ENCODE assay signal across 8 cellular contexts in genomic region chr7:140674899-140675701, GRCh38. TPM values are rescaled to one million over a fixed set of nuclear protein-coding genes. Genes with fewer than 3 reads are reported as not detected.
DNase-seq lines count a peak whose midpoint lies in the region; ATAC-seq and TF ChIP-seq lines count a peak whose summit lies in the region.

No MANE protein-coding gene starts in this region.

- H3K27me3 ChIP-seq in ascending aorta, result no peaks in the 10 kb centered on the region
- no peaks in the 10 kb centered on the region for H3K27me3 ChIP-seq in suprapubic skin
- H3K27me3 ChIP-seq in prostate gland (replicated peaks; ENCODE audit: insufficient read depth), result no peaks in the 10 kb centered on the region

- H3K9me3 Mint-ChIP-seq in activated T-cell treated with anti-CD3 and anti-CD28 coated beads, Interleukin-2, amount 50 U/mL, for 4 hours, result no peaks in the 10 kb centered on the region

- H3K4me1 Mint-ChIP-seq in activated T-cell treated with anti-CD3 and anti-CD28 coated beads, Interleukin-2, amount 50 U/mL, for 4 hours (ENCODE audit: low read depth), result peaks cover 33% of the 10 kb centered on the region

- ATAC-seq in activated T-cell treated with anti-CD3 and anti-CD28 coated beads, Interleukin-2, amount 50 U/mL, for 4 hours, result no peak

- peaks cover 0 to 15% of the 10 kb centered on the region in 2 donors for H3K4me1 ChIP-seq in ascending aorta
- H3K4me1 ChIP-seq in suprapubic skin, result peaks cover 27% of the 10 kb centered on the region
- peaks cover 3% of the 10 kb centered on the region for H3K4me1 ChIP-seq in prostate gland (replicated peaks)

- H3K4me3 ChIP-seq in ascending aorta (no peak overlapping the region), suprapubic skin (no peak overlapping the region), prostate gland (no peak overlapping the region)

- intact Hi-C loops in ascending aorta (cut with DNase I), result loop anchor here (1.0 to 5.0 kb wide), 3 partner anchors 21 to 340 kb away; partner anchors contain the start of genes MRPS33, NDUFB2 and SLC37A3
- intact Hi-C loops in prostate gland (cut with DNase I), result loop anchor here (10.0 kb wide), 1 partner anchor 340 kb away; the partner anchor contains the start of gene MRPS33

- 70% methylated on average over 8 of the region's 8 CpGs for WGBS in suprapubic skin
- WGBS in prostate gland, result 64% methylated on average over 8 of the region's 8 CpGs

- peak overlapping the region; percentile 14 to 28 for H3K27ac ChIP-seq in ascending aorta
- H3K27ac ChIP-seq in suprapubic skin, result no peak overlapping the region
- no peak overlapping the region for H3K27ac ChIP-seq in prostate gland

- TF ChIP-seq EP300 in suprapubic skin (IDR thresholded peaks at IDR 0.05), result no peak

- H3K36me3 Mint-ChIP-seq in activated T-cell treated with anti-CD3 and anti-CD28 coated beads, Interleukin-2, amount 50 U/mL, for 4 hours (ENCODE audit: insufficient read depth), result peaks cover 21% of the 10 kb centered on the region

- DNase-seq in activated T-cell treated with anti-CD3 and anti-CD28 coated beads, Interleukin-2, amount 50 U/mL, for 4 hours, result no peak
- no peak for DNase-seq in activated T-cell treated with anti-CD3 and anti-CD28 coated beads for 4 hours
- DNase-seq in M059J (ENCODE audit: low read depth), result peak; percentile 85
- DNase-seq in ascending aorta (ENCODE audit: low spot score in 2 of 2), result peak in 1 of 2 donors; percentile 76
- DNase-seq in iris pigment epithelial cell (ENCODE audit: low read depth), result peak; percentile 62
- DNase-seq in suprapubic skin (ENCODE audit: low spot score in 2 of 2), result peak; percentile 57 to 61
- DNase-seq in prostate gland (ENCODE audit: low spot score), result no peak
- no peak for DNase-seq in NCI-H1436 treated with DMSO at 0.1 percent for 48 hours (lab: John Stamatoyannopoulos, UW)

- no peaks in the 10 kb centered on the region for H3K9me3 ChIP-seq in ascending aorta
- H3K9me3 ChIP-seq in suprapubic skin, result no peaks in the 10 kb centered on the region
- H3K9me3 ChIP-seq in prostate gland, result no peaks in the 10 kb centered on the region

- H3K36me3 ChIP-seq in ascending aorta (peaks cover 13% of the 10 kb centered on the region in 2 donors), suprapubic skin (peaks cover 23% of the 10 kb centered on the region), prostate gland (no peaks in the 10 kb centered on the region)

- peak overlapping the region; percentile 9 for H3K4me3 Mint-ChIP-seq in activated T-cell treated with anti-CD3 and anti-CD28 coated beads, Interleukin-2, amount 50 U/mL, for 4 hours

- no peaks in the 10 kb centered on the region for H3K27me3 Mint-ChIP-seq in activated T-cell treated with anti-CD3 and anti-CD28 coated beads, Interleukin-2, amount 50 U/mL, for 4 hours (ENCODE audit: low read depth)

- no peak for TF ChIP-seq POLR2A in suprapubic skin (IDR thresholded peaks at IDR 0.05)
- no peak for TF ChIP-seq POLR2A in prostate gland (IDR thresholded peaks at IDR 0.05)

- TF ChIP-seq CTCF in ascending aorta (IDR thresholded peaks at IDR 0.05) (peak; percentile 25 to 56 (median 27)), suprapubic skin (IDR thresholded peaks at IDR 0.05) (no peak), prostate gland (IDR thresholded peaks at IDR 0.05) (peak in 2 of 4 experiments; percentile 31 to 34)

RNA-seq across cellular contexts. Expression of gene ADCK2, which starts 2.4 kb away (rescaled TPM):
- total RNA-seq in activated T-cell treated with anti-CD3 and anti-CD28 coated beads, Interleukin-2, amount 50 U/mL, for 4 hours, result 10 to 100 TPM; 22.2 to 23.7 (median 22.4) TPM
- total RNA-seq in M059J (2014; rRNA removed; shearing (Covaris generic)), result 14.2 and 22.0 TPM in 2 replicates
- total RNA-seq in ascending aorta (46.1 TPM), suprapubic skin (10 to 100 TPM; 41.2 to 65.9 (median 53.3) TPM), prostate gland (10 to 100 TPM; 26.5 to 30.6 TPM)

RNA-seq across cellular contexts. Expression of gene NDUFB2, which starts 21.4 kb away (rescaled TPM):
- total RNA-seq in activated T-cell treated with anti-CD3 and anti-CD28 coated beads, Interleukin-2, amount 50 U/mL, for 4 hours, result 100 to 1,000 TPM; 192 to 205 (median 201) TPM
- 734 and 940 TPM in 2 replicates for total RNA-seq in M059J (2014; rRNA removed; shearing (Covaris generic))
- total RNA-seq in ascending aorta (35.9 TPM), suprapubic skin (100 to 1,000 TPM; 104 to 435 (median 229) TPM), prostate gland (100 to 1,000 TPM; 151 to 333 TPM)

RNA-seq across cellular contexts. Expression of gene DENND2A, which starts 34.5 kb away (rescaled TPM):
- total RNA-seq in activated T-cell treated with anti-CD3 and anti-CD28 coated beads, Interleukin-2, amount 50 U/mL, for 4 hours, result not detected
- total RNA-seq in M059J (2014; rRNA removed; shearing (Covaris generic)), result 11.5 and 19.9 TPM in 2 replicates
- total RNA-seq in ascending aorta (7.5 TPM), suprapubic skin (1 to 10 TPM in 3 of 4 donors, under 1 TPM in 1; 0.99 to 5.1 (median 2.2) TPM), prostate gland (1 to 10 TPM; 4.0 to 9.2 TPM)

Comparison
In these comparisons a context has a peak if more than half of its experiments do, and no peak if none do; other contexts are left out.
1. DNase-seq: peak in M059J (single experiment), iris pigment epithelial cell (single experiment) and suprapubic skin (2 of 2); none in activated T-cell treated with anti-CD3 and anti-CD28 coated beads, Interleukin-2, amount 50 U/mL, for 4 hours (single experiment), activated T-cell treated with anti-CD3 and anti-CD28 coated beads for 4 hours (single experiment), prostate gland (single experiment) and NCI-H1436 treated with DMSO at 0.1 percent for 48 hours (single experiment).
2. H3K27ac ChIP-seq: peak in ascending aorta (2 of 2); none in suprapubic skin (single experiment) and prostate gland (0 of 2).
3. CTCF ChIP-seq: peak in ascending aorta (3 of 3); none in suprapubic skin (0 of 2).